Comparison of ENCODE assay signal across 26 cellular contexts in the genomic region with DNA sequence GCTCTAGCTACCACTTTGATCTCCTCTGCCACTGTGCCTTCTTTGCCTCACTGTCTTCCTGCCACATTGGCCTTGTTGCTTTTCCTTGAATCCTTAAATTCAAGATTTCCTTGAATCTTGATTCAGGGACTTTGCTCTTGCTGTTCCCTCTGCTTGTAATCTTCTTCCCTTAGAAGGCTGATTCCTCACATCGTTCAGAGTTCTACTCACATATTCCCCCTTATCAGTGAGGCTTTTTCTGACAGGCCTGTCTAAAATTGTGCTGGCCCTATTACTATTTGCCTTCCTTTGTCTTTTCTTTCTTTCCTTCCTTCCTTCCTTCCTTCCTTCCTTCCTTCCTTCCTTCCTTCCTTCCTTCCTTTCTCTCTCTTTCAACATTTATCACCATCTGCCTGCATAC.
"Had no signal": no experiment of that assay in that cellular context is flagged by ENCODE, and none has a peak within 500 bp of the region (broad histone marks: within the 10 kb centered on the region; RNA-seq: fewer than 3 reads in every experiment).

No MANE protein-coding gene starts in this region.

- H3K4me3 ChIP-seq: stomach, suprapubic skin, testis, thoracic aorta, thyroid gland, tibial artery, tibial nerve, transverse colon, upper lobe of left lung, upper lobe of right lung, uterus, vagina had no signal

- DNase-seq: stimulated activated CD4-positive, alpha-beta T cell treated with anti-CD3 and anti-CD28 coated beads, Interleukin-2, amount 100 ng/mL, for 48 hours; stimulated activated CD4-positive, alpha-beta T cell treated with anti-CD3 and anti-CD28 coated beads, Interleukin-4, amount 100 ng/mL, for 1 hour; stimulated activated CD4-positive, alpha-beta T cell treated with anti-CD3 and anti-CD28 coated beads, Interleukin-4, amount 100 ng/mL, for 24 hours; stimulated activated CD4-positive, alpha-beta T cell treated with anti-CD3 and anti-CD28 coated beads, Interleukin-4, amount 100 ng/mL, for 4 hours; stimulated activated CD8-positive, alpha-beta memory T cell treated with anti-CD3 and anti-CD28 coated beads, Interleukin-4, amount 100 ng/mL, for 48 hours; stimulated activated naive B cell treated with anti-CD40 and anti-IgM and Interleukin-4, amounts not matched to agents 10 μg/mL and 1 μg/mL and 100 μg/mL, for 72 hours; stimulated activated naive CD4-positive, alpha-beta T cell; stimulated activated naive CD4-positive, alpha-beta T cell treated with Interleukin-2 at 50 U/mL for 16 hours; stimulated activated naive CD8-positive, alpha-beta T cell treated with anti-CD3 and anti-CD28 coated beads, Interleukin-15, amount 100 ng/mL, for 72 hours; stimulated activated naive CD8-positive, alpha-beta T cell treated with anti-CD3 and anti-CD28 coated beads, Interleukin-15, Interleukin-2, amounts not matched to agents 100 U/mL and 50 U/mL, for 24 hours; stomach; substantia nigra; testis; thyroid gland; tibial artery; transverse colon; trophoblast cell; upper lobe of left lung; upper lobe of right lung; uterus had no signal

- H3K27ac ChIP-seq: stomach, suprapubic skin, testis, thoracic aorta, thyroid gland, tibial artery, tibial nerve, transverse colon, upper lobe of left lung, upper lobe of right lung, uterus, vagina had no signal

- H3K36me3 ChIP-seq: stomach, suprapubic skin, thoracic aorta, thyroid gland, tibial artery, tibial nerve, transverse colon, upper lobe of left lung, upper lobe of right lung, uterus, vagina had no signal

- H3K27me3 ChIP-seq: stomach, suprapubic skin, testis, thyroid gland, tibial artery, tibial nerve, transverse colon, upper lobe of left lung, upper lobe of right lung, uterus, vagina had no signal

- H3K9me3 ChIP-seq: stomach, suprapubic skin, testis, thoracic aorta, thyroid gland, tibial artery, tibial nerve, transverse colon, upper lobe of left lung, upper lobe of right lung, uterus, vagina had no signal

- H3K4me1 ChIP-seq: stomach, suprapubic skin, testis, tibial artery, tibial nerve, transverse colon, upper lobe of left lung, upper lobe of right lung, uterus, vagina had no signal

- ATAC-seq: stimulated activated effector memory CD8-positive, alpha-beta T cell treated with anti-CD3 and anti-CD28 coated beads, Interleukin-12 subunit alpha, Interleukin-12 subunit beta, amount 100 ng/mL, for 72 hours; stimulated activated memory B cell treated with anti-CD40 and anti-IgM and Interleukin-4, amounts not matched to agents 10 μg/mL and 1 μg/mL and 100 μg/mL, for 72 hours; stimulated activated naive B cell treated with anti-CD40 and anti-IgM and Interleukin-4, amounts not matched to agents 10 μg/mL and 1 μg/mL and 100 μg/mL, for 72 hours; stimulated activated naive CD8-positive, alpha-beta T cell treated with anti-CD3 and anti-CD28 coated beads, Interleukin-15, amount 100 ng/mL, for 72 hours; stimulated activated naive CD8-positive, alpha-beta T cell treated with anti-CD3 and anti-CD28 coated beads, Interleukin-15, Interleukin-2, amounts not matched to agents 100 U/mL and 50 U/mL, for 24 hours; upper lobe of right lung had no signal
